Comparison of ENCODE assay signal across 20 cellular contexts in the genomic region with DNA sequence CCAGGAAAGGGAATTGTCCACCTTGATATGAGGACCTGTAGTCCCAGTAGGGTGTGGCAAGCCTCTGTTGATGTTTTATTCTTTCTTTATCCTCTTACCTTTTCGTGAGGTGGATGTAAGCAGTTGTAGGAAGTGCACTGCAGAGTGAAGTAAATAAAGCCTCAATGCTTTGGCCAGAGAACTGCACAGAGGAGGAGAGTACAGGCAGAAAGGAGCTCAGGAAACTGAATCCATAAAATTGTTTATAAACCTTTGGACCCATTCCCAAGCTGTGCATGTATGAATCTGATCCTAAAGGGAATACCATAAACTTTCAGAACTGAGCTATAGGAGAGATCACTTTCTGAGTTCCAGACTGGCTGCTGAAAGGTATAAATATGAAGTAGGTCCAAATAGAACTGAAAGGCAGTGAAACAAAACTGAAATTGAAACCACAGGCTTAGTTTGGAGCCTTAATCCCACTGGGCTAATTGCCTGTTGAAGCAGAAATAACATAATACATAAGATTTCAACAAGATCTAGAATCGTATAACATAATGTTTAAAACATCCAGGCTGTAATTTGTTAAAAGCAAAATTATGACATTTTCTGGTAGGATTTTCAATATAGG. TPM values are rescaled to one million over a fixed set of nuclear protein-coding genes. Genes with fewer than 3 reads are reported as not detected.
DNase-seq lines count a peak whose midpoint lies in the region; ATAC-seq, FAIRE-seq and TF ChIP-seq lines count a peak whose summit lies in the region.
"Had no signal": no experiment of that assay in that cellular context is flagged by ENCODE, and none has a peak within 500 bp of the region (broad histone marks: within the 10 kb centered on the region; RNA-seq: fewer than 3 reads in every experiment).

No MANE protein-coding gene starts in this region.

- DNase-seq in activated CD4-positive, alpha-beta T cell treated with anti-CD3 and anti-CD28 coated beads, Interleukin-2, amount 10 ng/mL, durations not matched to agents 24 days and 14 days: peak; percentile 50
- no peak for DNase-seq in activated CD4-positive, alpha-beta T cell treated with anti-CD3 and anti-CD28 coated beads for 1 hour
- DNase-seq in GM12878 (ENCODE audit: low read depth, low spot score) (no peak), left colon (no peak), small intestine (peak; percentile 30), pons (ENCODE audit: low spot score) (no peak), adrenal gland (no peak), endothelial cell (ENCODE audit: low spot score) (no peak)
- DNase-seq: AML-193; Calu3; CD8-positive, alpha-beta T cell; DMS79 treated with DMSO at 0.1 percent for 48 hours; GF-D8; HCEC 1CT had no signal

- intact Hi-C loops in activated CD4-positive, alpha-beta T cell treated with anti-CD3 and anti-CD28 coated beads, Interleukin-2, amount 10 ng/mL, durations not matched to agents 24 days and 14 days (cut with micrococcal nuclease): no loop called here
- intact Hi-C loops in GM12878 (cut with micrococcal nuclease; ENCODE audit: unreplicated experiment): no loop called here
- intact Hi-C loops in left colon (cut with DNase I, micrococcal nuclease): no loop called here
- intact Hi-C loops in adrenal gland (cut with DNase I): no loop called here

- POLR2A ChIA-PET in GM12878 (lab: Charles Lee): no interaction called here

- no peaks in the 10 kb centered on the region for H4K20me1 ChIP-seq in GM12878 (ENCODE audit: control insufficient read depth, insufficient read depth)

- H3K27me3 ChIP-seq in GM12878 (replicated peaks in 1 of 2; ENCODE audit: control insufficient read depth in 2 of 2, insufficient read depth in 2 of 2, low read length in 1 of 2) (no peaks in the 10 kb centered on the region), small intestine (ENCODE audit: control insufficient read depth in 2 of 2, insufficient read depth in 2 of 2, low read length in 2 of 2) (no peaks in the 10 kb centered on the region), adrenal gland (peaks cover under 1% of the 10 kb centered on the region)

- no peak overlapping the region for H2AFZ ChIP-seq in GM12878 (ENCODE audit: control insufficient read depth, low read depth, low read length)
- H2AFZ ChIP-seq: GM23338 had no signal

- RAD21 ChIA-PET in GM12878 (lab: Charles Lee; ENCODE audit: unreplicated experiment): no interaction called here

- in situ Hi-C loops in GM12878 (cut with MboI): loop anchor here (25.0 kb wide), 1 partner anchor 1043 kb away; no protein-coding TSS in a partner anchor

- TF ChIP-seq POLR2A in GM12878 (IDR thresholded peaks at IDR 0.05; ENCODE audit: low read depth, low read length) (no peak), adrenal gland (IDR thresholded peaks at IDR 0.05) (no peak)

- H3K4me1 Mint-ChIP-seq in activated CD4-positive, alpha-beta T cell treated with anti-CD3 and anti-CD28 coated beads, Interleukin-2, amount 10 ng/mL, durations not matched to agents 24 days and 14 days: peaks cover 19% of the 10 kb centered on the region
- no peaks in the 10 kb centered on the region for H3K4me1 Mint-ChIP-seq in endothelial cell (ENCODE audit: unreplicated experiment)
- H3K4me1 Mint-ChIP-seq: GM23338 had no signal

- no peak for FAIRE-seq in GM12878 (lab: Jason Lieb, UNC)
- no peak for FAIRE-seq in small intestine (lab: Jason Lieb, UNC)
- FAIRE-seq: A549, H54 had no signal

- CTCF ChIA-PET in GM12878 (lab: Yijun Ruan, JAX): interaction anchor here (1.6 to 2.0 kb wide), 3 partner anchors 16 to 169 kb away, joined by 3 to 6 read pairs (median 5); a partner anchor contains a TSS

- H3K36me3 Mint-ChIP-seq in activated CD4-positive, alpha-beta T cell treated with anti-CD3 and anti-CD28 coated beads, Interleukin-2, amount 10 ng/mL, durations not matched to agents 24 days and 14 days (ENCODE audit: low read depth): peaks cover 24% of the 10 kb centered on the region
- no peaks in the 10 kb centered on the region for H3K36me3 Mint-ChIP-seq in endothelial cell (ENCODE audit: low read depth, unreplicated experiment)
- H3K36me3 Mint-ChIP-seq: CD8-positive, alpha-beta T cell had no signal

- SMC1A ChIA-PET in GM12878 (lab: Charles Lee; ENCODE audit: uncharacterized antibody, unreplicated experiment): interaction anchor here (0.8 to 1.0 kb wide), 2 partner anchors 33 to 99 kb away, joined by 3 to 4 read pairs; a partner anchor contains a TSS

- 6% methylated on average over 2 of the region's 2 CpGs for WGBS in GM12878 (ENCODE audit: insufficient coverage, insufficient replicate concordance, low lambda C conversion rate, missing lambda C conversion rate)
- 36 to 53% (median 49%) methylated on average over 2 of the region's 2 CpGs for WGBS in small intestine, 3 donors
- 77 to 80% (median 78%) methylated on average over 2 of the region's 2 CpGs for WGBS in adrenal gland, 4 donors

- TF ChIP-seq CTCF in GM12878 (IDR thresholded peaks at IDR 0.05 in 2 of 3, conservative IDR thresholded peaks at IDR 0.05 in 1 of 3; ENCODE audit: control insufficient read depth in 2 of 3, extremely low read depth in 1 of 3, insufficient read depth in 1 of 3, low read depth in 3 of 3, low read length in 3 of 3) (no peak), adrenal gland (IDR thresholded peaks at IDR 0.05) (no peak), endothelial cell (IDR thresholded peaks at IDR 0.05; ENCODE audit: unreplicated experiment) (no peak)

- TF ChIP-seq EP300 in GM12878 (IDR thresholded peaks at IDR 0.05; ENCODE audit: borderline replicate concordance in 1 of 2, control insufficient read depth in 1 of 2, low read depth in 2 of 2, low read length in 2 of 2): no peak

- ATAC-seq in GM12878 (0 out of 3 replicates have a peak, but pooled peaks have one; percentile 30), left colon (peak; percentile 76)
- ATAC-seq: A549; CD8-positive, alpha-beta T cell; GM23338 had no signal

- H3K4me3 ChIP-seq in GM12878 (no peak overlapping the region), small intestine (ENCODE audit: low read depth in 1 of 2, low read length in 2 of 2) (no peak overlapping the region), adrenal gland (no peak overlapping the region)
- H3K4me3 ChIP-seq: A549, GM23338 had no signal

- H3K79me2 ChIP-seq in GM12878 (ENCODE audit: control insufficient read depth, insufficient read depth, low read length): no peaks in the 10 kb centered on the region

- no peak overlapping the region for H3K9ac ChIP-seq in GM12878 (ENCODE audit: control insufficient read depth, insufficient read depth, low read length)

- peaks cover 10% of the 10 kb centered on the region for H3K27me3 Mint-ChIP-seq in activated CD4-positive, alpha-beta T cell treated with anti-CD3 and anti-CD28 coated beads, Interleukin-2, amount 10 ng/mL, durations not matched to agents 24 days and 14 days
- H3K27me3 Mint-ChIP-seq in endothelial cell (ENCODE audit: unreplicated experiment): no peaks in the 10 kb centered on the region

- H3K4me1 ChIP-seq in GM12878 (ENCODE audit: control insufficient read depth, insufficient read depth, low read length): no peaks in the 10 kb centered on the region
- peaks cover 0 to 7% of the 10 kb centered on the region in 2 donors for H3K4me1 ChIP-seq in small intestine (ENCODE audit: control insufficient read depth in 2 of 2, insufficient read depth in 1 of 2, low read depth in 1 of 2, low read length in 1 of 2)
- H3K4me1 ChIP-seq in adrenal gland (replicated peaks in 1 of 2): no peaks in the 10 kb centered on the region
- H3K4me1 ChIP-seq: A549 had no signal

- no peaks in the 10 kb centered on the region for H3K9me3 Mint-ChIP-seq in activated CD4-positive, alpha-beta T cell treated with anti-CD3 and anti-CD28 coated beads, Interleukin-2, amount 10 ng/mL, durations not matched to agents 24 days and 14 days
- no peaks in the 10 kb centered on the region for H3K9me3 Mint-ChIP-seq in endothelial cell (ENCODE audit: unreplicated experiment)
- H3K9me3 Mint-ChIP-seq: GM23338 had no signal

- H3K36me3 ChIP-seq in GM12878 (ENCODE audit: control insufficient read depth in 2 of 2, insufficient read depth in 2 of 2, low read length in 1 of 2) (no peaks in the 10 kb centered on the region), small intestine (ENCODE audit: control insufficient read depth in 2 of 2, insufficient read depth in 2 of 2, low read length in 2 of 2) (no peaks in the 10 kb centered on the region), adrenal gland (replicated peaks in 1 of 2) (no peaks in the 10 kb centered on the region)

- H3K4me2 ChIP-seq in GM12878 (ENCODE audit: control insufficient read depth, insufficient read depth): no peak overlapping the region
- H3K4me2 ChIP-seq: A549, GM23338 had no signal

- no TSS peak for BruUV-seq in GM12878 (replicated peaks; lab: Mats Ljungman, UMichigan)

- no peak overlapping the region for H3K4me3 Mint-ChIP-seq in activated CD4-positive, alpha-beta T cell treated with anti-CD3 and anti-CD28 coated beads, Interleukin-2, amount 10 ng/mL, durations not matched to agents 24 days and 14 days
- no peak overlapping the region for H3K4me3 Mint-ChIP-seq in endothelial cell (ENCODE audit: unreplicated experiment)
- H3K4me3 Mint-ChIP-seq: CD8-positive, alpha-beta T cell; GM23338 had no signal

- TF ChIP-seq RAD21 in GM12878 (IDR thresholded peaks at IDR 0.05; ENCODE audit: insufficient read depth, low read depth, low read length): no peak

- no peak overlapping the region for H3K27ac Mint-ChIP-seq in activated CD4-positive, alpha-beta T cell treated with anti-CD3 and anti-CD28 coated beads, Interleukin-2, amount 10 ng/mL, durations not matched to agents 24 days and 14 days
- no peak overlapping the region for H3K27ac Mint-ChIP-seq in endothelial cell (ENCODE audit: unreplicated experiment)
- H3K27ac Mint-ChIP-seq: CD8-positive, alpha-beta T cell; GM23338 had no signal

- H3K27ac ChIP-seq in GM12878 (ENCODE audit: control insufficient read depth, insufficient read depth) (no peak overlapping the region), small intestine (ENCODE audit: low read depth in 1 of 2, low read length in 1 of 2) (no peak overlapping the region), adrenal gland (no peak overlapping the region)
- H3K27ac ChIP-seq: 22Rv1, A549 had no signal

- H3K9me3 ChIP-seq in GM12878 (replicated peaks; ENCODE audit: control insufficient read depth, insufficient read depth, low read length) (no peaks in the 10 kb centered on the region), small intestine (ENCODE audit: control insufficient read depth, low read depth) (no peaks in the 10 kb centered on the region), adrenal gland (replicated peaks in 1 of 3) (no peaks in the 10 kb centered on the region)
- H3K9me3 ChIP-seq: A549 had no signal

RNA-seq across cellular contexts. Expression of a gene that starts 17.9 kb away (rescaled TPM):
- total RNA-seq in activated CD4-positive, alpha-beta T cell treated with anti-CD3 and anti-CD28 coated beads, Interleukin-2, amount 10 ng/mL, durations not matched to agents 24 days and 14 days: 0.07 and 0.12 TPM in 2 replicates
- total RNA-seq in GM12878 (2013; cell fraction: nucleolus; rRNA removed): not detected in 2 replicates
- total RNA-seq in GM12878 (2014; rRNA removed): not detected in 2 replicates
- not detected in 2 replicates for total RNA-seq in GM12878 (2014; rRNA removed; fragmentation: Illumina TruSeq; extraction: Trizol)
- total RNA-seq in GM12878 (2021): 0.05 and 0.10 TPM in 2 replicates
- not detected for polyA plus RNA-seq in GM12878 (2011; ENCODE audit: low read depth)
- not detected in 2 replicates for polyA plus RNA-seq in GM12878 (2011; rRNA removed)
- polyA plus RNA-seq in GM12878 (2011; cell fraction: cytosol; rRNA removed): not detected in 2 replicates
- not detected in 2 replicates for polyA plus RNA-seq in GM12878 (2011; cell fraction: nucleus; rRNA removed)
- polyA plus RNA-seq in GM12878 (2012): not detected in 2 replicates
- polyA plus RNA-seq in GM12878 (2014; fragmentation: Illumina TruSeq; extraction: Trizol): not detected in 2 replicates
- not detected for polyA plus RNA-seq in GM12878 (2014; fragmentation: Nextera tagmentation; extraction: Ambion mirVana)
- polyA plus RNA-seq in GM12878 (2014; rRNA removed): not detected in 2 replicates
- polyA plus RNA-seq in GM12878 (2016; fragmentation: Nextera tagmentation; extraction: Ambion mirVana): not detected
- not detected in 2 replicates for polyA minus RNA-seq in GM12878 (2011; rRNA and poly(A)+ RNA removed)
- not detected in 2 replicates for polyA minus RNA-seq in GM12878 (2011; cell fraction: cytosol; rRNA and poly(A)+ RNA removed)
- 0.12 and 0.29 TPM in 2 replicates for polyA minus RNA-seq in GM12878 (2011; cell fraction: nucleus; rRNA and poly(A)+ RNA removed)
- total RNA-seq in left colon: under 1 TPM; 0.09 to 0.34 TPM
- under 1 TPM in 1 of 3 donors, not detected in 2; 0.07 TPM for polyA plus RNA-seq in small intestine
- not detected for total RNA-seq in adrenal gland
- not detected for polyA plus RNA-seq in adrenal gland
- 0.08 TPM for total RNA-seq in endothelial cell (ENCODE audit: unreplicated experiment)
- total RNA-seq: CD8-positive, alpha-beta T cell; GM23338; HT-29 had no signal
- polyA plus RNA-seq: A549, BJ, GM23338 had no signal

RNA-seq across cellular contexts. Expression of a gene that starts 32.2 kb away (rescaled TPM):
- total RNA-seq in activated CD4-positive, alpha-beta T cell treated with anti-CD3 and anti-CD28 coated beads, Interleukin-2, amount 10 ng/mL, durations not matched to agents 24 days and 14 days: 15.0 and 16.9 TPM in 2 replicates
- total RNA-seq in GM12878 (2013; cell fraction: nucleolus; rRNA removed): 5.9 and 6.6 TPM in 2 replicates
- total RNA-seq in GM12878 (2014; rRNA removed) (0.65 and 0.85 TPM in 2 replicates), GM12878 (2014; rRNA removed; fragmentation: Illumina TruSeq; extraction: Trizol) (1.0 and 1.3 TPM in 2 replicates), GM12878 (2021) (0.54 and 1.4 TPM in 2 replicates), left colon (1 to 10 TPM in 1 of 2 donors, under 1 TPM in 1; 0.52 to 2.4 TPM), adrenal gland (under 1 TPM in 7 of 8 donors, not detected in 1; 0.14 to 0.94 (median 0.29) TPM), endothelial cell (ENCODE audit: unreplicated experiment) (not detected)
- 1.2 TPM for polyA plus RNA-seq in GM12878 (2011; ENCODE audit: low read depth)
- polyA plus RNA-seq in GM12878 (2011; rRNA removed) (1.6 and 3.4 TPM in 2 replicates), GM12878 (2014; fragmentation: Illumina TruSeq; extraction: Trizol) (0.75 and 1.4 TPM in 2 replicates), GM12878 (2014; fragmentation: Nextera tagmentation; extraction: Ambion mirVana) (under 1 TPM; 0.37 to 0.53 TPM), GM12878 (2014; rRNA removed) (0.64 and 0.86 TPM in 2 replicates), GM12878 (2016; fragmentation: Nextera tagmentation; extraction: Ambion mirVana) (1 to 10 TPM in 1 of 2 experiments, not detected in 1; 1.1 TPM), small intestine (under 1 TPM; 0.22 to 1.00 (median 0.27) TPM), adrenal gland (1 to 10 TPM in 1 of 3 donors, under 1 TPM in 2; 0.26 to 1.4 (median 0.51) TPM)
- polyA plus RNA-seq in GM12878 (2011; cell fraction: cytosol; rRNA removed): 0.60 and 0.72 TPM in 2 replicates
- polyA plus RNA-seq in GM12878 (2011; cell fraction: nucleus; rRNA removed): 5.1 and 9.1 TPM in 2 replicates
- polyA plus RNA-seq in GM12878 (2012): 1.3 and 4.6 TPM in 2 replicates
- polyA minus RNA-seq in GM12878 (2011; rRNA and poly(A)+ RNA removed): 1.4 and 2.6 TPM in 2 replicates
- not detected in 2 replicates for polyA minus RNA-seq in GM12878 (2011; cell fraction: cytosol; rRNA and poly(A)+ RNA removed)
- polyA minus RNA-seq in GM12878 (2011; cell fraction: nucleus; rRNA and poly(A)+ RNA removed): 4.1 and 4.4 TPM in 2 replicates
- total RNA-seq: Calu3, GM23338, HT-29 had no signal
- polyA plus RNA-seq: BJ, GM23338 had no signal

Comparison
In these comparisons a context has a peak if more than half of its experiments do, and no peak if none do; other contexts are left out.
1. DNase-seq: peak in activated CD4-positive, alpha-beta T cell treated with anti-CD3 and anti-CD28 coated beads, Interleukin-2, amount 10 ng/mL, durations not matched to agents 24 days and 14 days (single experiment) and small intestine (single experiment); none in activated CD4-positive, alpha-beta T cell treated with anti-CD3 and anti-CD28 coated beads for 1 hour (single experiment), GM12878 (single experiment), left colon (0 of 2), pons (single experiment), adrenal gland (0 of 7) and endothelial cell (single experiment).